Comparison of ENCODE assay signal across 8 cellular contexts in genomic region chr4:139301821-139302611, GRCh38. TPM values are rescaled to one million over a fixed set of nuclear protein-coding genes. Genes with fewer than 3 reads are reported as not detected.
A peak's percentile ranks its signal among the peaks of the same experiment; 100 is the strongest.
DNase-seq lines count a peak whose midpoint lies in the region; ATAC-seq, FAIRE-seq and TF ChIP-seq lines count a peak whose summit lies in the region.

TSS of gene NDUFC1 (minus strand) at chr4:139302477. CDS start at chr4:139295798, 6,679 bp downstream.

- H3T11ph ChIP-seq in H9 (ENCODE audit: low read length) = no peak within 1 kb of the TSS

- H3K4ac ChIP-seq in H9 (ENCODE audit: low read depth, low read length) = no peak within 1 kb of the TSS; the same call in 1 of the 2 replicates

- H3K14ac ChIP-seq in H9 (ENCODE audit: insufficient read depth, low read length) = peak within 1 kb of the TSS; percentile 93

- peak within 1 kb of the TSS; percentile 97 to 100 for H3K4me3 Mint-ChIP-seq in H9
- H3K4me3 Mint-ChIP-seq in astrocyte (ENCODE audit: unreplicated experiment) = peak within 1 kb of the TSS; percentile 99

- no peak within 1 kb of the TSS for H2BK5ac ChIP-seq in H9 (ENCODE audit: insufficient read length, low read length)

- no peak for TF ChIP-seq POLR2A in gastrocnemius medialis (IDR thresholded peaks at IDR 0.05)

- H3K27ac Mint-ChIP-seq in H9 (peak within 1 kb of the TSS; percentile 99), astrocyte (ENCODE audit: unreplicated experiment) (peak within 1 kb of the TSS; percentile 93)

- peak within 1 kb of the TSS; percentile 81 for H3K4me2 ChIP-seq in H9 (ENCODE audit: insufficient read depth, insufficient read length, low read length)
- peak within 1 kb of the TSS; percentile 96 for H3K4me2 ChIP-seq in astrocyte (ENCODE audit: low read length)

- no CpG with 5 or more reads among the region's 46 CpGs for WGBS in H9 (ENCODE audit: extremely low coverage, insufficient read length, low lambda C conversion rate)

- H3K4me3 ChIP-seq in GM08714 (ENCODE audit: low read length) (peak within 1 kb of the TSS; percentile 90), MG63 (peak within 1 kb of the TSS; percentile 79), astrocyte (ENCODE audit: insufficient read depth, low read depth, low read length) (peak within 1 kb of the TSS; percentile 85), gastrocnemius medialis (peak within 1 kb of the TSS; percentile 71 to 95 (median 86))

- H3K79me1 ChIP-seq in H9 (ENCODE audit: insufficient read depth, low read depth, low read length, poor library complexity, severe bottlenecking) = no peaks in the 10 kb centered on the region

- TF ChIP-seq CTCF in H9 (conservative IDR thresholded peaks at IDR 0.05) (no peak; the same call in 2 of the 3 replicates), astrocyte (IDR thresholded peaks at IDR 0.05; ENCODE audit: insufficient read depth, low read depth, low read length) (no peak), gastrocnemius medialis (IDR thresholded peaks at IDR 0.05 in 4 of 5, conservative IDR thresholded peaks at IDR 0.05 in 1 of 5) (peak in 3 of 5 experiments; percentile 18 to 54 (median 27))

- H2AFZ ChIP-seq in H9 (ENCODE audit: low read length) (no peak within 1 kb of the TSS), astrocyte (ENCODE audit: low read depth, low read length) (peak within 1 kb of the TSS; percentile 82)

- H3K27ac ChIP-seq in H9 (ENCODE audit: insufficient read length, low read depth, low read length) (peak within 1 kb of the TSS; percentile 66), astrocyte (ENCODE audit: low read depth, low read length) (peak within 1 kb of the TSS; percentile 85), gastrocnemius medialis (peak within 1 kb of the TSS; percentile 94 to 98 (median 96))

- no peak within 1 kb of the TSS for H4K8ac ChIP-seq in H9 (replicated peaks; ENCODE audit: insufficient read length, low read depth, low read length)

- H3K36me3 Mint-ChIP-seq in H9 (ENCODE audit: insufficient read depth in 1 of 3, low read depth in 3 of 3) (peaks cover 34 to 43% (median 42%) of the 10 kb centered on the region in 3 experiments), astrocyte (ENCODE audit: low read depth, unreplicated experiment) (peaks cover 8% of the 10 kb centered on the region)

- DNase-seq in H9 (peak; percentile 61), MG63 (peak; percentile 44), T-helper 2 cell (peak; percentile 41 to 78 (median 65)), astrocyte (ENCODE audit: low read depth) (peak; percentile 18), hippocampal formation (lab: John Stamatoyannopoulos, UW) (peak; percentile 41 to 42), gastrocnemius medialis (peak; percentile 18 to 56), GOT3 (lab: John Stamatoyannopoulos, UW) (no peak)

- no peaks in the 10 kb centered on the region for H3K27me3 ChIP-seq in H9 (ENCODE audit: insufficient read depth, low read length)
- no peaks in the 10 kb centered on the region for H3K27me3 ChIP-seq in MG63
- no peaks in the 10 kb centered on the region for H3K27me3 ChIP-seq in astrocyte (ENCODE audit: insufficient read depth, low read length)
- H3K27me3 ChIP-seq in gastrocnemius medialis = no peaks in the 10 kb centered on the region

- H3K56ac ChIP-seq in H9 (ENCODE audit: insufficient read length, low read depth, low read length) = peak within 1 kb of the TSS; percentile 28

- peak; percentile 20 to 25 for ATAC-seq in gastrocnemius medialis

- H2BK20ac ChIP-seq in H9 (ENCODE audit: low read depth, low read length, poor library complexity, severe bottlenecking) = no peak within 1 kb of the TSS

- peak within 1 kb of the TSS; percentile 89 for H3K9ac ChIP-seq in H9 (ENCODE audit: extremely low read depth, insufficient read length, low read length)
- peak within 1 kb of the TSS; percentile 97 for H3K9ac ChIP-seq in astrocyte (ENCODE audit: low read length)

- H3K36me3 ChIP-seq in MG63 = peaks cover 22% of the 10 kb centered on the region
- peaks cover 3% of the 10 kb centered on the region for H3K36me3 ChIP-seq in astrocyte (ENCODE audit: insufficient read depth, low read length)
- H3K36me3 ChIP-seq in gastrocnemius medialis = no peaks in the 10 kb centered on the region

- H2AK5ac ChIP-seq in H9 (ENCODE audit: insufficient read length, low read length) = no peak within 1 kb of the TSS

- H3K27me3 Mint-ChIP-seq in H9 (ENCODE audit: low read depth) = no peaks in the 10 kb centered on the region
- H3K27me3 Mint-ChIP-seq in astrocyte (ENCODE audit: low read depth, unreplicated experiment) = no peaks in the 10 kb centered on the region

- no peak within 1 kb of the TSS for H2BK120ac ChIP-seq in H9 (ENCODE audit: low read depth, low read length, poor library complexity, severe bottlenecking)

- peaks cover 15 to 17% of the 10 kb centered on the region in 2 experiments for H3K9me3 Mint-ChIP-seq in H9
- H3K9me3 Mint-ChIP-seq in astrocyte (ENCODE audit: unreplicated experiment) = peaks cover 4% of the 10 kb centered on the region

- H2BK15ac ChIP-seq in H9 (ENCODE audit: low read depth, low read length) = no peak within 1 kb of the TSS

- FAIRE-seq in astrocyte (lab: Jason Lieb, UNC) = no peak

- H3K9me3 ChIP-seq in H9 (ENCODE audit: control insufficient read depth, low read depth, low read length) (no peaks in the 10 kb centered on the region), MG63 (no peaks in the 10 kb centered on the region), astrocyte (ENCODE audit: insufficient read depth, low read depth, low read length) (peaks cover 3% of the 10 kb centered on the region), gastrocnemius medialis (no peaks in the 10 kb centered on the region)

- no peak within 1 kb of the TSS for H4K5ac ChIP-seq in H9 (ENCODE audit: insufficient read length, low read depth, low read length)

- no peak within 1 kb of the TSS for H2BK12ac ChIP-seq in H9 (ENCODE audit: insufficient read length, low read depth, low read length)

- no peaks in the 10 kb centered on the region for H3K4me1 ChIP-seq in H9 (ENCODE audit: insufficient read depth, low read length)
- H3K4me1 ChIP-seq in astrocyte (ENCODE audit: insufficient read depth, low read length) = peaks cover 19% of the 10 kb centered on the region
- H3K4me1 ChIP-seq in gastrocnemius medialis = peaks cover 48 to 62% of the 10 kb centered on the region in 2 donors

- H4K91ac ChIP-seq in H9 (ENCODE audit: insufficient read length, low read depth, low read length) = no peak within 1 kb of the TSS

- in situ Hi-C loops in gastrocnemius medialis (cut with MboI; ENCODE audit: low sequenced_read_pairs in 4 of 4) = no loop called here

- intact Hi-C loops in gastrocnemius medialis (cut with DNase I; ENCODE audit: low total_unique reads) = loop anchor here (1.0 to 5.0 kb wide), 5 partner anchors 125 to 850 kb away; partner anchors contain the start of genes ELF2, MAML3 and RAB33B

- peak within 1 kb of the TSS; percentile 91 for H3K18ac ChIP-seq in H9 (ENCODE audit: insufficient read length, low read depth, low read length)

- peaks cover 3% of the 10 kb centered on the region for H3K23me2 ChIP-seq in H9 (ENCODE audit: insufficient read length, low read depth, low read length, poor library complexity, severe bottlenecking)

- H4K20me1 ChIP-seq in H9 (ENCODE audit: control insufficient read depth, insufficient read depth, insufficient read length) (no peaks in the 10 kb centered on the region), astrocyte (ENCODE audit: insufficient read depth, low read length) (peaks cover 47% of the 10 kb centered on the region)

- H3K4me1 Mint-ChIP-seq in H9 (peaks cover 30 to 34% of the 10 kb centered on the region in 2 experiments), astrocyte (ENCODE audit: low read depth, unreplicated experiment) (peaks cover 18% of the 10 kb centered on the region)

- peaks cover 45% of the 10 kb centered on the region for H3K79me2 ChIP-seq in H9 (ENCODE audit: insufficient read depth, low read length)
- H3K79me2 ChIP-seq in astrocyte (ENCODE audit: insufficient read depth, low read length) = peaks cover 67% of the 10 kb centered on the region

- H3K23ac ChIP-seq in H9 (ENCODE audit: insufficient read length, low read depth, low read length) = no peak within 1 kb of the TSS

RNA-seq across cellular contexts. Expression of gene NDUFC1, which starts in this region (rescaled TPM):
- 56.2 and 59.1 TPM in 2 replicates for total RNA-seq in H9 (2021)
- 90.1 and 98.2 TPM in 2 replicates for total RNA-seq in MG63 (2014; rRNA removed; shearing (Covaris generic); ENCODE audit: low replicate concordance)
- total RNA-seq in astrocyte = 49.2 and 52.4 TPM in 2 replicates
- 100 to 1,000 TPM in 1 of 4 donors, 10 to 100 TPM in 3; 30.5 to 102 (median 63.5) TPM for total RNA-seq in gastrocnemius medialis

Comparison
In these comparisons a context has a peak if more than half of its experiments do, and no peak if none do; other contexts are left out.
1. CTCF ChIP-seq: peak in gastrocnemius medialis (3 of 5); none in H9 (single experiment) and astrocyte (single experiment).
2. Peak in every context shown above with its lines, with median percentiles within 50 percentile points of each other: H3K4me3 ChIP-seq and H3K27ac ChIP-seq.